In genomic region chr1:43024905-43025304, GRCh38 we compare ENCODE assay signal across 27 cellular contexts.
A peak's percentile ranks its signal among the peaks of the same experiment; 100 is the strongest.
DNase-seq lines count a peak whose midpoint lies in the region; ATAC-seq, FAIRE-seq and TF ChIP-seq lines count a peak whose summit lies in the region.
"Had no signal": no experiment of that assay in that cellular context is flagged by ENCODE, and none has a peak within 500 bp of the region (broad histone marks: within the 10 kb centered on the region; RNA-seq: fewer than 3 reads in every experiment).

No MANE protein-coding gene starts in this region.

- ATAC-seq in K562 (peak; percentile 8; the same call in 1 of the 3 replicates), GM18873 (IDR thresholded peaks at IDR 0.05; ENCODE audit: low FRiP score, unreplicated experiment) (no peak)
- ATAC-seq: GM12878 had no signal

- no peaks in the 10 kb centered on the region for H3K9me3 ChIP-seq in K562 (replicated peaks; ENCODE audit: control insufficient read depth, insufficient read depth, low read depth, low read length)
- H3K9me3 ChIP-seq in neuronal stem cell (replicated peaks in 1 of 2; ENCODE audit: control insufficient read depth in 2 of 2, insufficient read depth in 1 of 2, low read depth in 1 of 2, low read length in 2 of 2), result no peaks in the 10 kb centered on the region
- H3K9me3 ChIP-seq: BE2C, BLaER1 had no signal

- H3K4me3 ChIP-seq in K562 (no peak overlapping the region), neuronal stem cell (ENCODE audit: low read length in 2 of 2) (no peak overlapping the region)
- H3K4me3 ChIP-seq: BLaER1, GM12878 had no signal

- no peaks in the 10 kb centered on the region for H3K9me1 ChIP-seq in K562 (ENCODE audit: control insufficient read depth, insufficient read depth, low read length)

- no peak for TF ChIP-seq POLR2A in K562 (conservative IDR thresholded peaks at IDR 0.05)

- peak overlapping the region; percentile 27 for H2AK5ac ChIP-seq in neuronal stem cell (ENCODE audit: low read depth, low read length)

- H3K4me2 ChIP-seq in K562 (ENCODE audit: insufficient read depth, low read length) (no peak overlapping the region), neuronal stem cell (ENCODE audit: insufficient read depth, low read length, poor library complexity, severe bottlenecking) (no peak overlapping the region)
- H3K4me2 ChIP-seq: BLaER1 had no signal

- peak overlapping the region; percentile 35 for H3K23ac ChIP-seq in neuronal stem cell (ENCODE audit: low read depth, low read length, poor library complexity)

- H3K4me1 ChIP-seq in K562 (replicated peaks in 1 of 2; ENCODE audit: control insufficient read depth in 2 of 2, insufficient read depth in 2 of 2, low read length in 2 of 2) (peaks cover 5 to 8% of the 10 kb centered on the region in 2 experiments; a peak in 4 of 5 replicates), neuronal stem cell (ENCODE audit: control insufficient read depth in 2 of 2, insufficient read depth in 1 of 2, low read depth in 1 of 2, low read length in 2 of 2) (peaks cover 11 to 14% of the 10 kb centered on the region in 2 donors)
- H3K4me1 ChIP-seq: BE2C, BLaER1 had no signal

- no peaks in the 10 kb centered on the region for H3K79me2 ChIP-seq in K562 (ENCODE audit: control insufficient read depth, insufficient read depth, low read length)

- TF ChIP-seq EP300 in K562 (IDR thresholded peaks at IDR 0.05; ENCODE audit: low read length), result no peak

- CTCF ChIA-PET in RWPE1 (lab: Yijun Ruan, JAX), result no interaction called here
- CTCF ChIA-PET in K562 (lab: Yijun Ruan, JAX; ENCODE audit: low intra/inter-chr PET ratio), result no interaction called here

- FAIRE-seq in K562 (lab: Jason Lieb, UNC), result no peak
- FAIRE-seq: A204.1, GM12878, GM12892, GM18507, GM19239 had no signal

- H3K27me3 ChIP-seq in K562 (ENCODE audit: control insufficient read depth in 2 of 2, insufficient read depth in 2 of 2, low read length in 2 of 2), result peaks cover 30 to 59% of the 10 kb centered on the region in 2 experiments; a peak in 4 of 5 replicates
- no peaks in the 10 kb centered on the region for H3K27me3 ChIP-seq in neuronal stem cell (ENCODE audit: control insufficient read depth in 3 of 3, insufficient read depth in 3 of 3, low read depth in 1 of 3, low read length in 3 of 3)
- H3K27me3 ChIP-seq: BE2C, BLaER1 had no signal

- TF ChIP-seq RAD21 in K562 (CRISPR knock-in tag; conservative IDR thresholded peaks at IDR 0.05 in 1 of 2, IDR thresholded peaks at IDR 0.05 in 1 of 2), result no peak

- H3K9ac ChIP-seq in K562 (ENCODE audit: insufficient read depth in 1 of 2, low read depth in 2 of 2, low read length in 2 of 2) (no peak overlapping the region), neuronal stem cell (ENCODE audit: low read depth, low read length, poor library complexity) (peak overlapping the region; percentile 57)
- H3K9ac ChIP-seq: BLaER1 had no signal

- 2% methylated on average over 7 of the region's 7 CpGs for WGBS in K562 (ENCODE audit: insufficient coverage, low coverage, missing lambda C conversion rate)
- WGBS in neuronal stem cell (ENCODE audit: extremely low coverage in 2 of 2, insufficient read length in 2 of 2, insufficient replicate concordance in 1 of 2), 2 donors, result no CpG with 5 or more reads among the region's 7 CpGs

- TF ChIP-seq CTCF in RWPE1 (conservative IDR thresholded peaks at IDR 0.05; ENCODE audit: low read depth) (no peak), K562 (IDR thresholded peaks at IDR 0.05 in 2 of 3, conservative IDR thresholded peaks at IDR 0.05 in 1 of 3; ENCODE audit: insufficient read depth in 2 of 3, low read depth in 1 of 3, low read length in 3 of 3) (no peak)

- H2BK12ac ChIP-seq in neuronal stem cell (ENCODE audit: low read length), result no peak overlapping the region

- peak overlapping the region; percentile 79 for H3K18ac ChIP-seq in neuronal stem cell (ENCODE audit: low read length)

- intact Hi-C loops in K562 (cut with micrococcal nuclease), result no loop called here

- peak overlapping the region; percentile 8 for H2BK15ac ChIP-seq in neuronal stem cell (ENCODE audit: low read length)

- no peaks in the 10 kb centered on the region for H3K36me3 ChIP-seq in K562 (ENCODE audit: control insufficient read depth, insufficient read depth, low read length)
- no peaks in the 10 kb centered on the region for H3K36me3 ChIP-seq in neuronal stem cell (replicated peaks in 1 of 2; ENCODE audit: control insufficient read depth in 2 of 2, insufficient read depth in 2 of 2, low read length in 2 of 2)
- H3K36me3 ChIP-seq: BE2C, BLaER1 had no signal

- DNase-seq in RWPE1 (ENCODE audit: low spot score) (no peak), K562 (ENCODE audit: extremely low read depth in 1 of 4, low spot score in 3 of 4) (no peak), neuronal stem cell (ENCODE audit: low spot score) (no peak), H4 (ENCODE audit: low spot score) (no peak), caudate nucleus (lab: John Stamatoyannopoulos, UW) (no peak)
- DNase-seq: 8988T; ACHN; BE2C; C1 segment of cervical spinal cord; CD4-positive, alpha-beta memory T cell; CD4-positive, CD25-positive, alpha-beta regulatory T cell; CD8-positive, alpha-beta memory T cell; COR-L47; DMS 273 treated with DMSO at 0.1 percent for 48 hours; DMS153; DMS53; DMS79; DND-41; EL; GDM1 had no signal

- no peaks in the 10 kb centered on the region for H3K79me1 ChIP-seq in neuronal stem cell (ENCODE audit: low read depth, low read length)

- H2BK5ac ChIP-seq in neuronal stem cell (ENCODE audit: low read length), result peak overlapping the region; percentile 67

- POLR2A ChIA-PET in RWPE1 (lab: Yijun Ruan, JAX; ENCODE audit: low non-redundant PET) (no interaction called here), K562 (lab: Yijun Ruan, JAX) (interaction anchor here (0.6 to 1.8 kb wide), 5 partner anchors 9 to 80 kb away, joined by 3 to 7 read pairs (median 3); no protein-coding TSS in a partner anchor)

- no TSS peak for BruUV-seq in K562 (replicated peaks; lab: Mats Ljungman, UMichigan)

- no peak overlapping the region for H4K91ac ChIP-seq in neuronal stem cell (ENCODE audit: low read depth, low read length, poor library complexity)

- H3K14ac ChIP-seq in neuronal stem cell (ENCODE audit: low read length), result no peak overlapping the region

- H3K27ac ChIP-seq in RWPE1, result 0 out of 2 replicates have a peak overlapping the region, but pooled peaks have one; percentile 1
- H3K27ac ChIP-seq in K562 (ENCODE audit: extremely low read depth, low read depth, low read length), result no peak overlapping the region
- no peak overlapping the region for H3K27ac ChIP-seq in neuronal stem cell (replicated peaks; ENCODE audit: low read length)
- H3K27ac ChIP-seq in caudate nucleus (ENCODE audit: low read depth, low read length), result no peak overlapping the region
- H3K27ac ChIP-seq: BLaER1 had no signal

- H3K4ac ChIP-seq in neuronal stem cell (ENCODE audit: low read length), result peak overlapping the region; percentile 39

- no peak overlapping the region for H4K8ac ChIP-seq in neuronal stem cell (ENCODE audit: low read depth, low read length)

- no peak overlapping the region for H2BK120ac ChIP-seq in neuronal stem cell (ENCODE audit: low read depth, low read length)

- in situ Hi-C loops in K562 (cut with MboI), result no loop called here

- no peak overlapping the region for H2AFZ ChIP-seq in K562 (ENCODE audit: low read depth, low read length)
- H2AFZ ChIP-seq in neuronal stem cell (ENCODE audit: low read length), result peak overlapping the region; percentile 38

- H4K20me1 ChIP-seq in K562 (replicated peaks; ENCODE audit: control insufficient read depth, insufficient read depth, low read length), result no peaks in the 10 kb centered on the region; the same call in 1 of the 2 replicates
- H4K20me1 ChIP-seq: BLaER1 had no signal
